29 cellular contexts compared by ENCODE assay signal in the genomic region with DNA sequence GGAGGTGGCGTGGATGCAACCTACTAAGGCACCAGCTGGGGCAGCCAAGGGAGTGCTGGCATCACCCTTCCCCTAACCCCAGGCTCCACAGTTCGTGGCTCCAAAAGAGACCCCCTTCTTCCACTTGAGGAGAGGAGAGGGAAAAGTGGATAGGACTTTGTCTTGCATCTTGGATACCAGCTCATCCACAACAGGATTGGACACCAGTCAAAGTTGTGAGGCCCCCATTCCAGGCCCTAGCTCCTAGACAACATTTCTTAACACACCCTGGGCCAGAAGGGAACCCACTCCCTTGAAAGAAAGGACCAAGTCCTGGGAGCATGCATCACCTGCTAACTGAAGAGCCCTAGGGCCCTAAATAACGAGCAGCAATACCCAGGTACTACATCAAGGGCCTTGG.
"Had no signal": no experiment of that assay in that cellular context is flagged by ENCODE, and none has a peak within 500 bp of the region (broad histone marks: within the 10 kb centered on the region; RNA-seq: fewer than 3 reads in every experiment).

No MANE protein-coding gene starts in this region.

- H3K27me3 ChIP-seq: adrenal gland, ascending aorta, body of pancreas, brain microvascular endothelial cell, cardiac muscle cell had no signal

- H3K4me1 ChIP-seq: adrenal gland, ascending aorta, body of pancreas had no signal

- H3K27ac ChIP-seq: adrenal gland, ascending aorta, body of pancreas, brain microvascular endothelial cell, cardiac muscle cell had no signal

- H3K4me3 ChIP-seq: adrenal gland, ascending aorta, body of pancreas, cardiac muscle cell had no signal

- DNase-seq: activated effector memory CD4-positive, alpha-beta T cell treated with anti-CD3 and anti-CD28 coated beads, Interleukin-2, amount 50 U/mL, for 16 hours; activated effector memory CD4-positive, alpha-beta T cell treated with Interleukin-2 at 50 U/mL for 16 hours; activated gamma-delta T cell; activated gamma-delta T cell treated with Interleukin-2 at 50 U/mL for 16 hours; activated naive CD4-positive, alpha-beta T cell; activated naive CD4-positive, alpha-beta T cell treated with anti-CD3 and anti-CD28 coated beads for 36 hours; activated naive CD4-positive, alpha-beta T cell treated with anti-CD3 and anti-CD28 coated beads, Interleukin-2, amount 10 ng/mL, durations not matched to agents 7 days and 5 days; activated naive CD4-positive, alpha-beta T cell treated with anti-CD3 and anti-CD28 coated beads, Interleukin-2, amount 50 U/mL, for 16 hours; activated naive CD4-positive, alpha-beta T cell treated with Interleukin-2 at 50 U/mL for 16 hours; activated naive CD8-positive, alpha-beta T cell treated with anti-CD3 and anti-CD28 coated beads for 36 hours; activated naive CD8-positive, alpha-beta T cell treated with anti-CD3 and anti-CD28 coated beads, Interleukin-2, amount 10 ng/mL, durations not matched to agents 7 days and 5 days; activated naive CD8-positive, alpha-beta T cell treated with anti-CD3 and anti-CD28 coated beads, Interleukin-2, amount 50 U/mL, for 24 hours; activated T-cell treated with anti-CD3 and anti-CD28 coated beads, Interleukin-2, amount 50 U/mL, for 1 hour; activated T-cell treated with anti-CD3 and anti-CD28 coated beads, Interleukin-2, amount 50 U/mL, for 24 hours; activated T-cell treated with anti-CD3 and anti-CD28 coated beads, Interleukin-2, amount 50 U/mL, for 4 hours; activated T-cell treated with anti-CD3 and anti-CD28 coated beads, Interleukin-2, amount 50 U/mL, for 48 hours; activated T-cell treated with anti-CD3 and anti-CD28 coated beads, Interleukin-2, amount 50 U/mL, for 72 hours; adrenal gland; amniotic stem cell; amygdala; anterior cingulate cortex; aorta; body of pancreas; brain microvascular endothelial cell; caudate nucleus; central memory CD4-positive, alpha-beta T cell; cerebellar nuclear complex had no signal

- H3K36me3 ChIP-seq: adrenal gland, ascending aorta, brain microvascular endothelial cell, cardiac muscle cell had no signal
